13 cellular contexts compared by ENCODE assay signal in the genomic region with DNA sequence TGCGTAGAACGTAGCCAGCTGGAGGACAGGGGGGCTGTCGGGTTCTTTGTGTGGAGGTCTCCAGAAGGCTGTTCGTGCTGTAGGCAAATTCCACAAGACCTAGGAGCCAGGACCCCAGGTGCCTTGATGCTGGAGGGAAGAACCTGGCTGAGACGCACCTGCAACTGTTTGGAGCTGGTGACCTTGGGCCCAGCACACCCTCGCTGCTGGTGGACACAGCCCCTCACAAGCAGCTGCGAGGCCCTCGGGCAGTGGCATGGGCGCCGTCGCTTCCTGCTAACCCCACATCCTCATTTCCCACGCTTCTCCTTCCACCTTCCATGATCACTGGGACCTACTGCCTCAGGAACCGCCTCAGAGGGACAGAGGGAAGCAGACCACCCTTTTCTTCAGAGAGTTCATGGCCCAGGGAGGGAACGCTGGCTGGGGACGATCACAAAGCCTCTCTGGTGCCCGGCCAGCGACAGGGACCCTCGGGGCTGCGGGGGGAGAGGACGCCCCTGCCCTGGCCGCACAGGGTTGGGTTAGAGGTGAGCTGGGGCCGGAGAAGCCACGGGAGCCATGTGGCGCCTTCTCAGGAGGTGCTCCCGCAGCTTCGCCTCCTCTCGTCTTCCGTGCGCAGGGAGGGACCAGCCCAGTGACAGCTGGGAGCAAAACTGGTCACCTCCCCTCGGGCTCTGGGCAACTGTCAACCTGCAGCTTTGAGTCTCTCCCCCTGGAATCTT. TPM values are rescaled to one million over a fixed set of nuclear protein-coding genes. Genes with fewer than 3 reads are reported as not detected.
DNase-seq lines count a peak whose midpoint lies in the region; ATAC-seq and TF ChIP-seq lines count a peak whose summit lies in the region.
"Had no signal": no experiment of that assay in that cellular context is flagged by ENCODE, and none has a peak within 500 bp of the region (broad histone marks: within the 10 kb centered on the region; RNA-seq: fewer than 3 reads in every experiment).

No MANE protein-coding gene starts in this region.

- no peak overlapping the region for H3K27ac Mint-ChIP-seq in activated naive CD4-positive, alpha-beta T cell treated with anti-CD3 and anti-CD28 coated beads, Interleukin-2, amount 50 U/mL, for 24 hours
- H3K27ac Mint-ChIP-seq in activated B cell treated with CpG ODN at 0.5 μM for 24 hours, result peak overlapping the region; percentile 77

- H3K4me1 Mint-ChIP-seq in activated naive CD4-positive, alpha-beta T cell treated with anti-CD3 and anti-CD28 coated beads, Interleukin-2, amount 50 U/mL, for 24 hours, result peaks cover 31% of the 10 kb centered on the region
- H3K4me1 Mint-ChIP-seq in activated B cell treated with CpG ODN at 0.5 μM for 24 hours, result peaks cover 22% of the 10 kb centered on the region

- H3K4me3 ChIP-seq in mononuclear cell (ENCODE audit: low read length), result peak overlapping the region; percentile 38
- peak overlapping the region; percentile 29 for H3K4me3 ChIP-seq in upper lobe of right lung
- no peak overlapping the region for H3K4me3 ChIP-seq in testis
- H3K4me3 ChIP-seq: SJCRH30 had no signal

- TF ChIP-seq CTCF in activated B cell treated with CpG ODN at 0.5 μM for 24 hours (IDR thresholded peaks at IDR 0.05) (no peak), upper lobe of right lung (IDR thresholded peaks at IDR 0.05) (no peak), testis (IDR thresholded peaks at IDR 0.05) (no peak)

- no peaks in the 10 kb centered on the region for H3K27me3 ChIP-seq in mononuclear cell (ENCODE audit: insufficient read depth, low read length)
- H3K27me3 ChIP-seq in upper lobe of right lung, result no peaks in the 10 kb centered on the region
- H3K27me3 ChIP-seq in testis, result no peaks in the 10 kb centered on the region
- H3K27me3 ChIP-seq: heart left ventricle, SJCRH30, vagina had no signal

- 84 to 87% methylated on average over 18 to 30 of the region's 30 CpGs for WGBS in testis, 2 donors

- H3K4me3 Mint-ChIP-seq in activated naive CD4-positive, alpha-beta T cell treated with anti-CD3 and anti-CD28 coated beads, Interleukin-2, amount 50 U/mL, for 24 hours, result peak overlapping the region; percentile 88
- peak overlapping the region; percentile 87 for H3K4me3 Mint-ChIP-seq in activated B cell treated with CpG ODN at 0.5 μM for 24 hours

- no peak for DNase-seq in activated naive CD4-positive, alpha-beta T cell treated with anti-CD3 and anti-CD28 coated beads, Interleukin-2, amount 50 U/mL, for 16 hours
- DNase-seq in activated B cell treated with CpG ODN at 0.5 μM for 24 hours (no peak), upper lobe of right lung (no peak), HUDEP-2 (lab: John Stamatoyannopoulos, UW; ENCODE audit: unreplicated experiment in 76 of 76) (no peak), putamen (ENCODE audit: low spot score) (no peak), testis (no peak)
- DNase-seq: NCI-H1694; NK-92 treated with Interleukin-12 subunit alpha and Interleukin-12 subunit beta, amount 100 ng/mL, for 24 hours; SJCRH30 had no signal

- no peak for TF ChIP-seq POLR2A in testis (IDR thresholded peaks at IDR 0.05)

- no peak for ATAC-seq in activated B cell treated with CpG ODN at 0.5 μM for 24 hours (ENCODE audit: low read depth)
- no peak for ATAC-seq in upper lobe of right lung
- ATAC-seq: heart left ventricle had no signal

- intact Hi-C loops in activated B cell treated with CpG ODN at 0.5 μM for 24 hours (cut with micrococcal nuclease), result loop anchor here (1.0 to 2.0 kb wide), 2 partner anchors 20 to 34 kb away; partner anchors contain the start of gene FAM120B
- intact Hi-C loops in upper lobe of right lung (cut with DNase I), result no loop called here
- intact Hi-C loops in testis (cut with DNase I; ENCODE audit: low total_unique reads), result no loop called here

- POLR2A ChIA-PET in activated B cell treated with CpG ODN at 0.5 μM for 24 hours (lab: Charles Lee), result interaction anchor here (0.8 to 1.3 kb wide), 3 partner anchors 8 to 185 kb away, joined by 3 to 5 read pairs (median 4); no protein-coding TSS in a partner anchor

- H3K27me3 Mint-ChIP-seq in activated naive CD4-positive, alpha-beta T cell treated with anti-CD3 and anti-CD28 coated beads, Interleukin-2, amount 50 U/mL, for 24 hours, result no peaks in the 10 kb centered on the region
- H3K27me3 Mint-ChIP-seq in activated B cell treated with CpG ODN at 0.5 μM for 24 hours, result no peaks in the 10 kb centered on the region

- H3K36me3 ChIP-seq in upper lobe of right lung (no peaks in the 10 kb centered on the region), testis (ENCODE audit: low read depth, missing control alignments) (no peaks in the 10 kb centered on the region)
- H3K36me3 ChIP-seq: heart left ventricle, SJCRH30, vagina had no signal

- CTCF ChIA-PET in activated B cell treated with CpG ODN at 0.5 μM for 24 hours (lab: Charles Lee), result no interaction called here

- no peaks in the 10 kb centered on the region for H3K9me3 Mint-ChIP-seq in activated naive CD4-positive, alpha-beta T cell treated with anti-CD3 and anti-CD28 coated beads, Interleukin-2, amount 50 U/mL, for 24 hours
- H3K9me3 Mint-ChIP-seq in activated B cell treated with CpG ODN at 0.5 μM for 24 hours, result no peaks in the 10 kb centered on the region

- H3K4me1 ChIP-seq in mononuclear cell (ENCODE audit: insufficient read depth, low read length) (peaks cover 19% of the 10 kb centered on the region), upper lobe of right lung (peaks cover 14% of the 10 kb centered on the region), testis (peaks cover 8% of the 10 kb centered on the region)

- H3K27ac ChIP-seq in upper lobe of right lung, result no peak overlapping the region
- H3K27ac ChIP-seq in testis, result no peak overlapping the region
- H3K27ac ChIP-seq: SJCRH30, vagina had no signal

- H3K9me3 ChIP-seq in mononuclear cell (ENCODE audit: low read depth, low read length) (no peaks in the 10 kb centered on the region), upper lobe of right lung (no peaks in the 10 kb centered on the region), testis (no peaks in the 10 kb centered on the region)
- H3K9me3 ChIP-seq: heart left ventricle, SJCRH30, vagina had no signal

- peaks cover 6% of the 10 kb centered on the region for H3K36me3 Mint-ChIP-seq in activated naive CD4-positive, alpha-beta T cell treated with anti-CD3 and anti-CD28 coated beads, Interleukin-2, amount 50 U/mL, for 24 hours
- H3K36me3 Mint-ChIP-seq in activated B cell treated with CpG ODN at 0.5 μM for 24 hours (ENCODE audit: low read depth), result no peaks in the 10 kb centered on the region

RNA-seq across cellular contexts. Expression of gene DLL1, which starts 18.4 kb away (rescaled TPM):
- total RNA-seq in activated B cell treated with CpG ODN at 0.5 μM for 24 hours (0.32 and 0.53 TPM in 2 replicates), mononuclear cell (1.8 TPM), upper lobe of right lung (14.6 TPM), testis (1 to 10 TPM; 4.6 to 5.5 TPM)
- 2.8 TPM for polyA plus RNA-seq in testis (ENCODE audit: insufficient read depth, low read depth, low replicate concordance)

RNA-seq across cellular contexts. Expression of gene FAM120B, which starts 34.1 kb away (rescaled TPM):
- total RNA-seq in activated B cell treated with CpG ODN at 0.5 μM for 24 hours, result 32.2 and 35.1 TPM in 2 replicates
- total RNA-seq in mononuclear cell, result 18.7 TPM
- total RNA-seq in upper lobe of right lung, result 26.1 TPM
- 10 to 100 TPM; 40.6 to 62.2 TPM for total RNA-seq in testis
- polyA plus RNA-seq in testis (ENCODE audit: insufficient read depth, low read depth, low replicate concordance), result 33.8 TPM

Comparison
In these comparisons a context has a peak if more than half of its experiments do, and no peak if none do; other contexts are left out.
1. H3K4me3 ChIP-seq: peak in mononuclear cell (single experiment) and upper lobe of right lung (single experiment); none in testis (0 of 2).